In genomic region chr2:209771474-209772292, GRCh38 we compare ENCODE assay signal across 8 cellular contexts. TPM values are rescaled to one million over a fixed set of nuclear protein-coding genes. Genes with fewer than 3 reads are reported as not detected.
DNase-seq lines count a peak whose midpoint lies in the region; ATAC-seq and TF ChIP-seq lines count a peak whose summit lies in the region.

Gene UNC80 (plus strand): TSS chr2:209771832. CDS start chr2:209772073, 241 bp downstream.

- H3K9me3 ChIP-seq in CD4-positive, alpha-beta memory T cell (ENCODE audit: control insufficient read depth in 1 of 2, low read length in 2 of 2), result no peaks in the 10 kb centered on the region
- no peaks in the 10 kb centered on the region for H3K9me3 ChIP-seq in ascending aorta
- no peaks in the 10 kb centered on the region for H3K9me3 ChIP-seq in left ventricle myocardium inferior (replicated peaks)

- H3K4me3 Mint-ChIP-seq in CD4-positive, alpha-beta memory T cell, result peak within 1 kb of the TSS in 6 of 8 donors; percentile 5 to 62 (median 16)

- no peak within 1 kb of the TSS for H3K27ac Mint-ChIP-seq in CD4-positive, alpha-beta memory T cell

- intact Hi-C loops in CD4-positive, alpha-beta memory T cell (cut with micrococcal nuclease), result no loop called here
- intact Hi-C loops in ascending aorta (cut with DNase I) (no loop called here), left ventricle myocardium inferior (cut with micrococcal nuclease) (no loop called here)

- CTCF ChIA-PET in CD4-positive, alpha-beta memory T cell (lab: Charles Lee; ENCODE audit: partially characterized antibody), result no interaction called here

- H3K4me3 ChIP-seq in CD4-positive, alpha-beta memory T cell (ENCODE audit: low read length in 2 of 2), result no peak within 1 kb of the TSS
- H3K4me3 ChIP-seq in ascending aorta (peak within 1 kb of the TSS; percentile 48 to 52), left ventricle myocardium inferior (peak within 1 kb of the TSS; percentile 59)

- peaks cover 21% of the 10 kb centered on the region in 2 donors for H3K27me3 Mint-ChIP-seq in CD4-positive, alpha-beta memory T cell

- H3K4me1 Mint-ChIP-seq in CD4-positive, alpha-beta memory T cell, result peaks cover 0 to 4% (median 4%) of the 10 kb centered on the region in 4 donors

- H3K36me3 Mint-ChIP-seq in CD4-positive, alpha-beta memory T cell, result no peaks in the 10 kb centered on the region

- no peaks in the 10 kb centered on the region for H3K27me3 ChIP-seq in CD4-positive, alpha-beta memory T cell (ENCODE audit: insufficient read depth, low read length)
- H3K27me3 ChIP-seq in ascending aorta (no peaks in the 10 kb centered on the region), left ventricle myocardium inferior (ENCODE audit: low read depth) (peaks cover 74% of the 10 kb centered on the region)

- peak; percentile 56 for ATAC-seq in GM21786 (IDR thresholded peaks at IDR 0.05; ENCODE audit: unreplicated experiment)

- TF ChIP-seq CTCF in ascending aorta (IDR thresholded peaks at IDR 0.05) (no peak), left ventricle myocardium inferior (IDR thresholded peaks at IDR 0.05; ENCODE audit: borderline replicate concordance) (no peak)

- no peak within 1 kb of the TSS for H3K27ac ChIP-seq in CD4-positive, alpha-beta memory T cell (ENCODE audit: low read depth, low read length)
- no peak within 1 kb of the TSS for H3K27ac ChIP-seq in ascending aorta
- H3K27ac ChIP-seq in left ventricle myocardium inferior (replicated peaks), result no peak within 1 kb of the TSS

- H3K9me3 Mint-ChIP-seq in CD4-positive, alpha-beta memory T cell, result peaks cover 0 to 5% (median under 1%) of the 10 kb centered on the region in 8 donors

- POLR2A ChIA-PET in CD4-positive, alpha-beta memory T cell (lab: Charles Lee; ENCODE audit: partially characterized antibody), result no interaction called here

- no peaks in the 10 kb centered on the region for H3K4me1 ChIP-seq in CD4-positive, alpha-beta memory T cell (ENCODE audit: insufficient read depth, low read length)
- H3K4me1 ChIP-seq in ascending aorta (no peaks in the 10 kb centered on the region), left ventricle myocardium inferior (peaks cover 9% of the 10 kb centered on the region)

- no peaks in the 10 kb centered on the region for H3K36me3 ChIP-seq in CD4-positive, alpha-beta memory T cell (ENCODE audit: insufficient read depth, low read length)
- H3K36me3 ChIP-seq in ascending aorta (no peaks in the 10 kb centered on the region), left ventricle myocardium inferior (no peaks in the 10 kb centered on the region)

- DNase-seq in CD4-positive, alpha-beta memory T cell, result peak in 2 of 5 donors; percentile 7 to 10
- peak; percentile 83 for DNase-seq in NCI-H2227 treated with DMSO at 0.1 percent for 48 hours (lab: John Stamatoyannopoulos, UW)
- peak in 1 of 2 donors; percentile 65 for DNase-seq in ascending aorta (ENCODE audit: low spot score in 2 of 2)
- peak; percentile 41 for DNase-seq in left ventricle myocardium inferior
- peak; percentile 37 for DNase-seq in pons (ENCODE audit: low spot score)
- no peak for DNase-seq in RKO (ENCODE audit: low spot score)
- DNase-seq in activated effector memory CD4-positive, alpha-beta T cell treated with Interleukin-2 at 50 U/mL for 16 hours, result no peak

RNA-seq across cellular contexts. Expression of gene UNC80, which starts in this region (rescaled TPM):
- total RNA-seq in CD4-positive, alpha-beta memory T cell, result not detected
- polyA plus RNA-seq in CD4-positive, alpha-beta memory T cell, result not detected
- total RNA-seq in ascending aorta (0.11 TPM), left ventricle myocardium inferior (0.03 TPM)

Comparison
In these comparisons a context has a peak if more than half of its experiments do, and no peak if none do; other contexts are left out.
1. Peak in DNase-seq and H3K4me3 ChIP-seq in left ventricle myocardium inferior; RNA of the gene not detected or under 1 TPM.
2. DNase-seq: peak in NCI-H2227 treated with DMSO at 0.1 percent for 48 hours (single experiment) and pons (single experiment); none in RKO (single experiment) and activated effector memory CD4-positive, alpha-beta T cell treated with Interleukin-2 at 50 U/mL for 16 hours (single experiment).
3. H3K4me3 ChIP-seq: peak in ascending aorta (2 of 2); none in CD4-positive, alpha-beta memory T cell (0 of 2).